ENCODE assay signal across 8 cellular contexts in genomic region chr7:18505870-18506460, GRCh38. TPM values are rescaled to one million over a fixed set of nuclear protein-coding genes. Genes with fewer than 3 reads are reported as not detected.
DNase-seq lines count a peak whose midpoint lies in the region; ATAC-seq and TF ChIP-seq lines count a peak whose summit lies in the region.

No MANE protein-coding gene starts in this region.

- peaks cover 54% of the 10 kb centered on the region for H3K4me1 Mint-ChIP-seq in glutamatergic neuron (ENCODE audit: low read depth, unreplicated experiment)

- no peak for TF ChIP-seq CTCF in glutamatergic neuron (IDR thresholded peaks at IDR 0.05; ENCODE audit: partially characterized antibody, unreplicated experiment)

- H3K4me3 Mint-ChIP-seq in glutamatergic neuron (ENCODE audit: unreplicated experiment) = peak overlapping the region; percentile 82

- peak overlapping the region; percentile 98 for H3K27ac Mint-ChIP-seq in glutamatergic neuron (ENCODE audit: unreplicated experiment)
- H3K27ac Mint-ChIP-seq in activated naive CD4-positive, alpha-beta T cell treated with anti-CD3 and anti-CD28 coated beads, Interleukin-2, amount 50 U/mL, for 72 hours = no peak overlapping the region

- no peaks in the 10 kb centered on the region for H3K36me3 Mint-ChIP-seq in glutamatergic neuron (ENCODE audit: unreplicated experiment)
- H3K36me3 Mint-ChIP-seq in activated naive CD4-positive, alpha-beta T cell treated with anti-CD3 and anti-CD28 coated beads, Interleukin-2, amount 50 U/mL, for 72 hours = no peaks in the 10 kb centered on the region

- DNase-seq in EL (peak; percentile 44), HuH-7 (ENCODE audit: low spot score) (peak; percentile 8), glutamatergic neuron (no peak), 8988T (no peak), SW 1271 (lab: John Stamatoyannopoulos, UW) (no peak), glomerular visceral epithelial cell (ENCODE audit: extremely low spot score) (no peak)
- no peak for DNase-seq in activated naive CD4-positive, alpha-beta T cell treated with anti-CD3 and anti-CD28 coated beads, Interleukin-2, amount 50 U/mL, for 72 hours (ENCODE audit: low spot score in 2 of 2)

- peak; percentile 48 for ATAC-seq in GM21526 (IDR thresholded peaks at IDR 0.05; ENCODE audit: low FRiP score, unreplicated experiment)
- no peak for ATAC-seq in activated naive CD4-positive, alpha-beta T cell treated with anti-CD3 and anti-CD28 coated beads, Interleukin-2, amount 50 U/mL, for 72 hours

- peaks cover 2% of the 10 kb centered on the region for H3K9me3 Mint-ChIP-seq in glutamatergic neuron (ENCODE audit: unreplicated experiment)
- peaks cover 0 to 5% of the 10 kb centered on the region in 2 donors for H3K9me3 Mint-ChIP-seq in activated naive CD4-positive, alpha-beta T cell treated with anti-CD3 and anti-CD28 coated beads, Interleukin-2, amount 50 U/mL, for 72 hours

- H3K27me3 Mint-ChIP-seq in glutamatergic neuron (ENCODE audit: unreplicated experiment) = no peaks in the 10 kb centered on the region

RNA-seq across cellular contexts. Expression of gene HDAC9, which starts 10.4 kb away (rescaled TPM):
- 94.8 TPM for total RNA-seq in glutamatergic neuron (ENCODE audit: unreplicated experiment)
- total RNA-seq in activated naive CD4-positive, alpha-beta T cell treated with anti-CD3 and anti-CD28 coated beads, Interleukin-2, amount 50 U/mL, for 72 hours = under 1 TPM; 0.32 to 0.84 TPM

Comparison
In these comparisons a context has a peak if more than half of its experiments do, and no peak if none do; other contexts are left out.
1. DNase-seq: peak in EL (single experiment) and HuH-7 (single experiment); none in glutamatergic neuron (single experiment), 8988T (single experiment), SW 1271 (0 of 2), activated naive CD4-positive, alpha-beta T cell treated with anti-CD3 and anti-CD28 coated beads, Interleukin-2, amount 50 U/mL, for 72 hours (0 of 2) and glomerular visceral epithelial cell (single experiment).
2. RNA of gene HDAC9, which starts 10.4 kb away (total RNA-seq): 94.8 TPM in glutamatergic neuron (single experiment); 0.32 to 0.84 TPM in activated naive CD4-positive, alpha-beta T cell treated with anti-CD3 and anti-CD28 coated beads, Interleukin-2, amount 50 U/mL, for 72 hours; every median in the first group is over 10 times any median in the second.